ENCODE assay signal across 1 cellular context in genomic region chr20:62301773-62302340, GRCh38.
A peak's percentile ranks its signal among the peaks of the same experiment; 100 is the strongest.
TF ChIP-seq lines count a peak whose summit lies in the region.

No MANE protein-coding gene starts in this region.

TF ChIP-seq in K562, 482 proteins besides CTCF, POLR2A, EP300 and RAD21 (continued from another document and continues in another):
- TF ChIP-seq MNT (conservative IDR thresholded peaks at IDR 0.05) (peak; percentile 58 to 64; a peak in 2 of 4 replicates), ZNF445 (CRISPR knock-in tag; IDR thresholded peaks at IDR 0.05; ENCODE audit: low read depth) (no peak), RREB1 (CRISPR knock-in tag; IDR thresholded peaks at IDR 0.05) (no peak), ZMIZ1 (IDR thresholded peaks at IDR 0.05; ENCODE audit: low read depth in 2 of 2, low read length in 2 of 2) (no peak), MEIS2 (IDR thresholded peaks at IDR 0.05; ENCODE audit: partially characterized antibody) (peak; percentile 39), TRIM25 (IDR thresholded peaks at IDR 0.05; ENCODE audit: borderline replicate concordance) (no peak), HMGN3 (IDR thresholded peaks at IDR 0.05; ENCODE audit: borderline replicate concordance, extremely low read depth, insufficient read length, low read depth, low read length) (no peak), ZNF431 (CRISPR knock-in tag; IDR thresholded peaks at IDR 0.05) (no peak), ZNF740 (CRISPR knock-in tag; IDR thresholded peaks at IDR 0.05) (peak; percentile 23; the same call in 1 of the 2 replicates), ZNF740 (tag; IDR thresholded peaks at IDR 0.05) (no peak), ZNF780A (CRISPR knock-in tag; IDR thresholded peaks at IDR 0.05) (no peak), CHD7 (IDR thresholded peaks at IDR 0.05; ENCODE audit: low read depth, low read length) (no peak), ZNF124 (CRISPR knock-in tag; IDR thresholded peaks at IDR 0.05) (no peak), SP2 (IDR thresholded peaks at IDR 0.05; ENCODE audit: extremely low read depth, low read depth, low read length, poor library complexity, severe bottlenecking) (no peak), PML (IDR thresholded peaks at IDR 0.05; ENCODE audit: low read length) (no peak), HOMEZ (CRISPR knock-in tag; IDR thresholded peaks at IDR 0.05) (no peak), BCL6 (CRISPR knock-in tag; IDR thresholded peaks at IDR 0.05) (no peak), E2F1 (CRISPR knock-in tag; IDR thresholded peaks at IDR 0.05) (no peak), MTA1 (IDR thresholded peaks at IDR 0.05; ENCODE audit: borderline replicate concordance) (peak; percentile 31; the same call in 1 of the 2 replicates), NR3C1 (CRISPR knock-in tag; IDR thresholded peaks at IDR 0.05) (no peak)
